In the genomic region with DNA sequence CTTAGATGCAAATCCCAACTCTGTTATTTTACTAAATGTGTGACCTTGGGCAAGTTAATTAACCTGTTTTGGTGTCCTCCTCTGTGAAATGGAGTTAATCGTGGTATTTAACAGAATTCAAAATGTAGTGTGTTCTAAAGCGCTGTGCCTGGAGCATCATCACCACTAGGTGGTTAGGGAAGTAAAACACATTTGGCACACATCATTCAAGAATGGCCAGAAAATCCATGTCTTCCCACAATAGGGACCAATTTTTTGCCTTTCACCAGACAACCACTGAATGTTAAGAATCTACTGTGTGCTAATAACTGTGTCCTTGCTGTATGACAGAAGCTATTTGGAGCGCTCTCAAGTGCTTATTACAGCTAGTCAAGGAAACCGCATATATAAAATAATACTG, we compare ENCODE assay signal across 14 cellular contexts.
DNase-seq lines count a peak whose midpoint lies in the region; ATAC-seq, FAIRE-seq and TF ChIP-seq lines count a peak whose summit lies in the region.
"Had no signal": no experiment of that assay in that cellular context is flagged by ENCODE, and none has a peak within 500 bp of the region (broad histone marks: within the 10 kb centered on the region; RNA-seq: fewer than 3 reads in every experiment).

No MANE protein-coding gene starts in this region.

- H4K20me1 ChIP-seq in DND-41 (ENCODE audit: insufficient read depth, low read length): peaks cover 3% of the 10 kb centered on the region; the same call in 1 of the 2 replicates

- H3K27ac ChIP-seq in DND-41 (ENCODE audit: low read length): no peak overlapping the region
- H3K27ac ChIP-seq in lower lobe of right lung: no peak overlapping the region
- H3K27ac ChIP-seq: WERI-Rb-1 had no signal

- ATAC-seq in DND-41 (ENCODE audit: insufficient read depth, low read depth): no peak
- no peak for ATAC-seq in lower lobe of right lung
- no peak for ATAC-seq in HG02763 (IDR thresholded peaks at IDR 0.05; ENCODE audit: unreplicated experiment)

- H3K36me3 ChIP-seq in DND-41 (ENCODE audit: insufficient read depth, low read length) (no peaks in the 10 kb centered on the region; the same call in 1 of the 2 replicates), lower lobe of right lung (no peaks in the 10 kb centered on the region)

- H3K27me3 ChIP-seq in DND-41 (ENCODE audit: insufficient read depth, low read length, poor library complexity) (no peaks in the 10 kb centered on the region), lower lobe of right lung (ENCODE audit: low read depth) (no peaks in the 10 kb centered on the region)

- no peak overlapping the region for H3K9ac ChIP-seq in DND-41 (ENCODE audit: low read depth, low read length)

- in situ Hi-C loops in KBM-7 (cut with MboI; ENCODE audit: low pct_unique_long_range_greater_than_20kb, low sequenced_read_pairs) (no loop called here), astrocyte of the cerebellum (cut with HindIII; ENCODE audit: low sequenced_read_pairs) (loop anchor here (10.0 to 25.0 kb wide), 3 partner anchors 105 to 462 kb away; no protein-coding TSS in a partner anchor)

- FAIRE-seq in RCC 7860 (lab: Jason Lieb, UNC): no peak
- FAIRE-seq: islet of Langerhans had no signal

- H3K4me2 ChIP-seq in DND-41 (ENCODE audit: insufficient read depth, low read length): no peak overlapping the region

- TF ChIP-seq CTCF in DND-41 (IDR thresholded peaks at IDR 0.05; ENCODE audit: borderline replicate concordance, extremely low read depth, low read length, poor library complexity, severe bottlenecking) (peak; percentile 37), astrocyte of the cerebellum (IDR thresholded peaks at IDR 0.05; ENCODE audit: low read depth, low read length, missing control alignments) (peak; percentile 33), lower lobe of right lung (IDR thresholded peaks at IDR 0.05) (peak; percentile 8)

- intact Hi-C loops in lower lobe of right lung (cut with DNase I): no loop called here

- peaks cover 19% of the 10 kb centered on the region for H3K4me1 ChIP-seq in DND-41 (ENCODE audit: insufficient read depth, low read length)
- H3K4me1 ChIP-seq in lower lobe of right lung: peaks cover 17% of the 10 kb centered on the region

- H3K79me2 ChIP-seq in DND-41 (ENCODE audit: insufficient read depth, low read length): peaks cover 24% of the 10 kb centered on the region

- H2AFZ ChIP-seq in DND-41 (ENCODE audit: low read depth, low read length): no peak overlapping the region

- no peaks in the 10 kb centered on the region for H3K9me3 ChIP-seq in DND-41 (ENCODE audit: insufficient read depth, low read length, severe bottlenecking)
- H3K9me3 ChIP-seq in lower lobe of right lung: no peaks in the 10 kb centered on the region

- no peak for DNase-seq in DND-41
- peak; percentile 21 for DNase-seq in KBM-7
- no peak for DNase-seq in astrocyte of the cerebellum (ENCODE audit: low read depth)
- no peak for DNase-seq in lower lobe of right lung
- no peak for DNase-seq in islet precursor cell
- no peak for DNase-seq in RCC 7860 (ENCODE audit: low spot score)
- DNase-seq in cerebellar nuclear complex (lab: John Stamatoyannopoulos, UW): no peak
- DNase-seq: activated T-cell treated with anti-CD3 and anti-CD28 coated beads for 4 hours, COR-L47, NCI-H146, nephron progenitor cell, WERI-Rb-1 had no signal

- no peak overlapping the region for H3K4me3 ChIP-seq in DND-41 (ENCODE audit: low read depth in 1 of 2, low read length in 2 of 2)
- H3K4me3 ChIP-seq in astrocyte of the cerebellum (ENCODE audit: low read depth, low read length): no peak overlapping the region
- H3K4me3 ChIP-seq in lower lobe of right lung: no peak overlapping the region
